19 cellular contexts compared by ENCODE assay signal in genomic region chrX:11472879-11473278, GRCh38.
"Had no signal": no experiment of that assay in that cellular context is flagged by ENCODE, and none has a peak within 500 bp of the region (broad histone marks: within the 10 kb centered on the region; RNA-seq: fewer than 3 reads in every experiment).

No MANE protein-coding gene starts in this region.

- DNase-seq: activated gamma-delta T cell treated with Interleukin-2 at 50 U/mL for 16 hours; activated T-cell treated with anti-CD3 and anti-CD28 coated beads, Interleukin-2, amount 50 U/mL, for 1 hour; adrenal gland; effector CD8-positive, alpha-beta T cell; heart left ventricle; left colon; lower lobe of right lung; mesendoderm; mucosa of descending colon; nephron progenitor cell; posterior cingulate gyrus; sigmoid colon; stimulated activated CD4-positive, alpha-beta T cell treated with anti-CD3 and anti-CD28 coated beads, Interleukin-4, amount 100 ng/mL, for 24 hours; stimulated activated naive CD4-positive, alpha-beta T cell treated with Interleukin-2 at 50 U/mL for 16 hours; T-helper 9 cell; upper lobe of right lung had no signal

- H3K4me1 ChIP-seq: adrenal gland, upper lobe of right lung had no signal

- ATAC-seq: activated naive CD4-positive, alpha-beta T cell treated with anti-CD3 and anti-CD28 coated beads, Interleukin-2, amount 50 U/mL, for 72 hours; left colon; lower lobe of right lung; mucosa of descending colon; upper lobe of right lung had no signal

- H3K9me3 ChIP-seq: adrenal gland, heart left ventricle, lower lobe of right lung, mucosa of descending colon, sigmoid colon, thoracic aorta, upper lobe of right lung had no signal

- H3K4me3 ChIP-seq: adrenal gland, cardiac muscle cell, heart left ventricle, lower lobe of right lung, mucosa of descending colon, sigmoid colon, thoracic aorta, upper lobe of right lung had no signal

- H3K27me3 ChIP-seq: adrenal gland, cardiac muscle cell, heart left ventricle, upper lobe of right lung had no signal

- H3K36me3 ChIP-seq: adrenal gland, cardiac muscle cell, heart left ventricle, lower lobe of right lung, sigmoid colon, thoracic aorta, upper lobe of right lung had no signal

- H3K27ac ChIP-seq: adrenal gland, cardiac muscle cell, lower lobe of right lung, thoracic aorta, upper lobe of right lung had no signal
